Comparison of ENCODE assay signal across 2 cellular contexts in genomic region chrX:12758291-12758690, GRCh38.
TF ChIP-seq lines count a peak whose summit lies in the region.

No MANE protein-coding gene starts in this region.

TF ChIP-seq in HepG2, 621 proteins besides CTCF, POLR2A, EP300 and RAD21:
- TF ChIP-seq CREB1 (IDR thresholded peaks at IDR 0.05), result peak; percentile 89
- no peak for TF ChIP-seq CREB1 (CRISPR knock-in tag; IDR thresholded peaks at IDR 0.05)
- TF ChIP-seq ATF7 (IDR thresholded peaks at IDR 0.05), result peak; percentile 95
- no peak for TF ChIP-seq ATF7 (CRISPR knock-in tag; IDR thresholded peaks at IDR 0.05)
- no peak for TF ChIP-seq RFX1 (IDR thresholded peaks at IDR 0.05)
- no peak for TF ChIP-seq ZSCAN20 (CRISPR knock-in tag; IDR thresholded peaks at IDR 0.05; ENCODE audit: borderline replicate concordance)

TF ChIP-seq in GM12878, 131 proteins besides CTCF, POLR2A, EP300 and RAD21:
- TF ChIP-seq TAF1 (IDR thresholded peaks at IDR 0.05; ENCODE audit: borderline replicate concordance, low read depth, low read length) (no peak), SMC3 (IDR thresholded peaks at IDR 0.05; ENCODE audit: borderline replicate concordance, low read length) (no peak), ATF2 (IDR thresholded peaks at IDR 0.05; ENCODE audit: low read length) (0 out of 2 replicates have a peak, but pooled peaks have one; percentile 28), CBFB (IDR thresholded peaks at IDR 0.05; ENCODE audit: low read depth) (no peak), ATF7 (IDR thresholded peaks at IDR 0.05; ENCODE audit: low read depth) (peak; percentile 85), RUNX3 (IDR thresholded peaks at IDR 0.05; ENCODE audit: low read length) (peak; percentile 31; the same call in 1 of the 2 replicates), RFX5 (IDR thresholded peaks at IDR 0.05; ENCODE audit: low read depth, low read length) (no peak), MYC (IDR thresholded peaks at IDR 0.05; ENCODE audit: insufficient read depth, insufficient read length, insufficient replicate concordance, low read length, severe bottlenecking) (no peak), USF1 (IDR thresholded peaks at IDR 0.05; ENCODE audit: borderline replicate concordance, extremely low read length, insufficient read depth, low read depth, low read length) (no peak)
TF ChIP-seq in GM12878: peak in this region for 3.
